16 cellular contexts compared by ENCODE assay signal in the genomic region with DNA sequence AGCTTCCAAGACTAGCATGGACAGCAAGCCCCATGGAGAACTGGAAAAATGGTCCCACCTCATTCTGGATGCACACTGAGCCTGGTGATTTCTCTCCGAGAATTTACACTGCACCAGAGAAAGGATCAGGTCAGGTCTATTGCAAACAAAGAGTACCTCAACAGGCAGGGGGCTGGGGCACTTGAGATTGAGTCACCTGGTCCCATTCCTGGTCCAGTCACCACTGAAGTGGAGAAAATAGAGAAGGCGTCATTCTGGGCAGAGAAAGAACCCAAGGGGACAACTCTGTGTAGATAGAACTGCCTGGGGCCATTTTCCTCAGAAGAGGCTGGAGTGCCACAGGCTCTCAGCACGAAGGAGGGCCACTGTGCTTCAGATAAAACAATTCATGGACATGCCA. TPM values are rescaled to one million over a fixed set of nuclear protein-coding genes. Genes with fewer than 3 reads are reported as not detected.
DNase-seq lines count a peak whose midpoint lies in the region; ATAC-seq, FAIRE-seq and TF ChIP-seq lines count a peak whose summit lies in the region.
"Had no signal": no experiment of that assay in that cellular context is flagged by ENCODE, and none has a peak within 500 bp of the region (broad histone marks: within the 10 kb centered on the region; RNA-seq: fewer than 3 reads in every experiment).

No MANE protein-coding gene starts in this region.

- no peak overlapping the region for H3K4me3 ChIP-seq in HepG2 (replicated peaks in 1 of 3; ENCODE audit: insufficient read depth in 1 of 3, low read depth in 2 of 3, low read length in 3 of 3)
- H3K4me3 ChIP-seq in right lobe of liver, result no peak overlapping the region
- H3K4me3 ChIP-seq in neural progenitor cell, result no peak overlapping the region
- H3K4me3 ChIP-seq: A549, GM12878, GM23248 had no signal

- DNase-seq in HepG2 (ENCODE audit: low spot score) (no peak), right lobe of liver (no peak), chondrocyte (ENCODE audit: low spot score) (peak; percentile 19), neural progenitor cell (ENCODE audit: low spot score) (no peak)
- no peak for DNase-seq in activated naive CD4-positive, alpha-beta T cell treated with anti-CD3 and anti-CD28 coated beads, Interleukin-2, amount 50 U/mL, for 72 hours (ENCODE audit: low spot score in 2 of 2)
- DNase-seq: BE2C; CD8-positive, alpha-beta T cell; COR-L47; DMS153; H7 had no signal

- H2AFZ ChIP-seq in HepG2 (ENCODE audit: low read length), result no peak overlapping the region
- H2AFZ ChIP-seq in neural progenitor cell (replicated peaks), result no peak overlapping the region
- H2AFZ ChIP-seq: GM23248 had no signal

- H3K79me2 ChIP-seq in HepG2 (ENCODE audit: insufficient read depth, low read length) (no peaks in the 10 kb centered on the region), neural progenitor cell (ENCODE audit: low read depth) (no peaks in the 10 kb centered on the region)

- no peaks in the 10 kb centered on the region for H3K9me3 ChIP-seq in HepG2 (ENCODE audit: low read length)
- H3K9me3 ChIP-seq in right lobe of liver, result no peaks in the 10 kb centered on the region
- no peaks in the 10 kb centered on the region for H3K9me3 ChIP-seq in neural progenitor cell (ENCODE audit: low read depth)
- H3K9me3 ChIP-seq: A549, BE2C had no signal

- H3K27ac Mint-ChIP-seq in chondrocyte (ENCODE audit: unreplicated experiment) (no peak overlapping the region), neural progenitor cell (peak overlapping the region; percentile 20)
- no peak overlapping the region for H3K27ac Mint-ChIP-seq in activated naive CD4-positive, alpha-beta T cell treated with anti-CD3 and anti-CD28 coated beads, Interleukin-2, amount 50 U/mL, for 72 hours
- H3K27ac Mint-ChIP-seq: CD8-positive, alpha-beta T cell had no signal

- in situ Hi-C loops in HepG2 (cut with HindIII; ENCODE audit: extremely low pct_ligation_motif_present, low pct_unique_long_range_greater_than_20kb), result no loop called here

- H3K4me2 ChIP-seq in HepG2 (ENCODE audit: low read depth, low read length) (no peak overlapping the region), neural progenitor cell (no peak overlapping the region)
- H3K4me2 ChIP-seq: A549 had no signal

- H3F3A ChIP-seq in neural progenitor cell (ENCODE audit: low read depth), result no peaks in the 10 kb centered on the region

- H3K36me3 Mint-ChIP-seq in chondrocyte (ENCODE audit: low read depth) (peaks cover 5% of the 10 kb centered on the region), neural progenitor cell (peaks cover 32% of the 10 kb centered on the region)
- peaks cover 0 to 7% of the 10 kb centered on the region in 2 donors for H3K36me3 Mint-ChIP-seq in activated naive CD4-positive, alpha-beta T cell treated with anti-CD3 and anti-CD28 coated beads, Interleukin-2, amount 50 U/mL, for 72 hours

- H3K27ac ChIP-seq in HepG2 (ENCODE audit: extremely low read length, insufficient read depth, low read length) (peak overlapping the region; percentile 97), right lobe of liver (no peak overlapping the region), neural progenitor cell (no peak overlapping the region)
- H3K27ac ChIP-seq: A549, GM23248 had no signal

- POLR2A ChIA-PET in HepG2 (lab: Yijun Ruan, JAX), result interaction anchor here (2.4 to 5.2 kb wide), 4 partner anchors 11 to 30 kb away, joined by 9 to 100 read pairs (median 50); no protein-coding TSS in a partner anchor

- intact Hi-C loops in HepG2 (cut with micrococcal nuclease; ENCODE audit: unreplicated experiment), result loop anchor here (5.0 kb wide), 1 partner anchor 37 kb away; the partner anchor contains the start of gene CENPV
- intact Hi-C loops in right lobe of liver (cut with DNase I), result no loop called here

- H3K4me1 Mint-ChIP-seq in chondrocyte (ENCODE audit: low read depth) (no peaks in the 10 kb centered on the region), neural progenitor cell (peaks cover 4% of the 10 kb centered on the region)
- H3K4me1 Mint-ChIP-seq: CD14-positive monocyte had no signal

- H3K36me3 ChIP-seq in HepG2 (replicated peaks in 1 of 2; ENCODE audit: control insufficient read depth in 1 of 2, insufficient read depth in 2 of 2, low read length in 2 of 2), result peaks cover 3 to 11% of the 10 kb centered on the region in 2 experiments; a peak in 3 of 5 replicates
- H3K36me3 ChIP-seq in right lobe of liver, result no peaks in the 10 kb centered on the region
- H3K36me3 ChIP-seq in neural progenitor cell, result no peaks in the 10 kb centered on the region
- H3K36me3 ChIP-seq: BE2C had no signal

- ATAC-seq in HepG2 (no peak), right lobe of liver (no peak), HG03280 (IDR thresholded peaks at IDR 0.05; ENCODE audit: unreplicated experiment) (no peak)
- no peak for ATAC-seq in activated naive CD4-positive, alpha-beta T cell treated with anti-CD3 and anti-CD28 coated beads, Interleukin-2, amount 50 U/mL, for 72 hours
- ATAC-seq: A549; CD8-positive, alpha-beta T cell; GM12878 had no signal

- no peak for FAIRE-seq in HepG2 (lab: Jason Lieb, UNC)
- FAIRE-seq: A549, D721Med, GM12878 had no signal

- H3K27me3 ChIP-seq in HepG2 (ENCODE audit: control insufficient read depth in 1 of 2, insufficient read depth in 2 of 2, low read length in 2 of 2) (no peaks in the 10 kb centered on the region), right lobe of liver (no peaks in the 10 kb centered on the region), neural progenitor cell (no peaks in the 10 kb centered on the region)
- H3K27me3 ChIP-seq: BE2C had no signal

- no peaks in the 10 kb centered on the region for H4K20me1 ChIP-seq in HepG2 (ENCODE audit: insufficient read depth, low read length)
- no peaks in the 10 kb centered on the region for H4K20me1 ChIP-seq in neural progenitor cell (ENCODE audit: low read depth)

- no peak overlapping the region for H3K4me3 Mint-ChIP-seq in chondrocyte (ENCODE audit: unreplicated experiment)
- no peak overlapping the region for H3K4me3 Mint-ChIP-seq in neural progenitor cell
- H3K4me3 Mint-ChIP-seq: CD14-positive monocyte; CD8-positive, alpha-beta T cell had no signal

- CTCF ChIA-PET in HepG2 (lab: Yijun Ruan, JAX; ENCODE audit: low intra/inter-chr PET ratio, low total read pairs), result no interaction called here

- H3K9ac ChIP-seq in HepG2 (ENCODE audit: insufficient read depth, low read depth, low read length), result no peak overlapping the region
- H3K9ac ChIP-seq in neural progenitor cell, result no peak overlapping the region
- H3K9ac ChIP-seq: GM23248 had no signal

- TF ChIP-seq CTCF in HepG2 (CRISPR knock-in tag; IDR thresholded peaks at IDR 0.05) (no peak), right lobe of liver (IDR thresholded peaks at IDR 0.05) (no peak), chondrocyte (IDR thresholded peaks at IDR 0.05) (no peak), neural progenitor cell (IDR thresholded peaks at IDR 0.05) (no peak)

- H3K4me1 ChIP-seq in HepG2 (ENCODE audit: insufficient read depth, low read length) (peaks cover 45% of the 10 kb centered on the region), right lobe of liver (peaks cover 0 to 13% (median 6%) of the 10 kb centered on the region in 4 donors), neural progenitor cell (no peaks in the 10 kb centered on the region)
- H3K4me1 ChIP-seq: BE2C had no signal

- TF ChIP-seq POLR2A in HepG2 (IDR thresholded peaks at IDR 0.05; ENCODE audit: insufficient read depth in 1 of 2, low read depth in 2 of 2, low read length in 2 of 2) (no peak), right lobe of liver (IDR thresholded peaks at IDR 0.05) (no peak)

- 94% methylated on average over 3 of the region's 3 CpGs for WGBS in HepG2 (ENCODE audit: low lambda C conversion rate)
- WGBS in right lobe of liver (ENCODE audit: insufficient coverage, low coverage, low lambda C conversion rate, missing lambda C conversion rate), result no CpG with 5 or more reads among the region's 3 CpGs

- TF ChIP-seq RAD21 in HepG2 (CRISPR knock-in tag; IDR thresholded peaks at IDR 0.05), result no peak

- no TSS peak for BruUV-seq in HepG2 (replicated peaks; lab: Mats Ljungman, UMichigan)

- no peaks in the 10 kb centered on the region for H3K9me3 Mint-ChIP-seq in chondrocyte (ENCODE audit: low read depth)
- peaks cover 11% of the 10 kb centered on the region for H3K9me3 Mint-ChIP-seq in neural progenitor cell
- no peaks in the 10 kb centered on the region for H3K9me3 Mint-ChIP-seq in activated naive CD4-positive, alpha-beta T cell treated with anti-CD3 and anti-CD28 coated beads, Interleukin-2, amount 50 U/mL, for 72 hours
- H3K9me3 Mint-ChIP-seq: CD8-positive, alpha-beta T cell had no signal

- no peaks in the 10 kb centered on the region for H3K27me3 Mint-ChIP-seq in chondrocyte (ENCODE audit: low read depth)
- no peaks in the 10 kb centered on the region for H3K27me3 Mint-ChIP-seq in neural progenitor cell (ENCODE audit: insufficient read depth, low read depth)

- TF ChIP-seq EP300 in HepG2 (IDR thresholded peaks at IDR 0.05; ENCODE audit: low read depth in 2 of 2, low read length in 2 of 2) (no peak), HepG2 (CRISPR knock-in tag; IDR thresholded peaks at IDR 0.05; ENCODE audit: borderline replicate concordance) (no peak)

RNA-seq across cellular contexts. Expression of gene CENPV, which starts 38.4 kb away (rescaled TPM):
- total RNA-seq in HepG2 (2016; rRNA removed; fragmentation: Illumina TruSeq; extraction: Trizol), result 216 and 292 TPM in 2 replicates
- 661 and 704 TPM in 2 replicates for total RNA-seq in HepG2 (2016; cell fraction: cytosol; rRNA removed; fragmentation: Illumina TruSeq; extraction: Trizol; ENCODE audit: low read depth)
- 238 and 290 TPM in 2 replicates for total RNA-seq in HepG2 (2016; cell fraction: insoluble cytoplasmic fraction; rRNA removed; fragmentation: Illumina TruSeq; extraction: Trizol)
- 633 and 641 TPM in 2 replicates for total RNA-seq in HepG2 (2016; cell fraction: membrane; rRNA removed; fragmentation: Illumina TruSeq; extraction: Trizol)
- 133 and 151 TPM in 2 replicates for total RNA-seq in HepG2 (2016; cell fraction: nucleus; rRNA removed; fragmentation: Illumina TruSeq; extraction: Trizol)
- polyA plus RNA-seq in HepG2 (2011; rRNA removed), result 159 and 193 TPM in 2 replicates
- polyA plus RNA-seq in HepG2 (2011; cell fraction: cytosol; rRNA removed), result 149 and 152 TPM in 2 replicates
- 166 and 206 TPM in 2 replicates for polyA plus RNA-seq in HepG2 (2011; cell fraction: nucleus; rRNA removed)
- 145 and 146 TPM in 2 replicates for polyA plus RNA-seq in HepG2 (2012)
- 677 and 732 TPM in 2 replicates for polyA plus RNA-seq in HepG2 (2016; cell fraction: cytosol; fragmentation: Illumina TruSeq; extraction: Trizol; ENCODE audit: low read depth)
- polyA plus RNA-seq in HepG2 (2016; cell fraction: insoluble cytoplasmic fraction; fragmentation: Illumina TruSeq; extraction: Trizol; ENCODE audit: low read depth), result 223 and 226 TPM in 2 replicates
- polyA plus RNA-seq in HepG2 (2016; cell fraction: membrane; fragmentation: Illumina TruSeq; extraction: Trizol; ENCODE audit: low read depth), result 572 and 580 TPM in 2 replicates
- polyA plus RNA-seq in HepG2 (2016; cell fraction: nucleus; fragmentation: Illumina TruSeq; extraction: Trizol; ENCODE audit: insufficient read depth, low read depth), result 273 and 282 TPM in 2 replicates
- polyA minus RNA-seq in HepG2 (2011; rRNA and poly(A)+ RNA removed; ENCODE audit: low replicate concordance), result 85.8 and 95.1 TPM in 2 replicates
- 30.3 and 32.7 TPM in 2 replicates for polyA minus RNA-seq in HepG2 (2011; cell fraction: cytosol; rRNA and poly(A)+ RNA removed)
- polyA minus RNA-seq in HepG2 (2011; cell fraction: nucleus; rRNA and poly(A)+ RNA removed), result 68.9 and 72.5 TPM in 2 replicates
- 10 to 100 TPM; 19.8 to 34.5 (median 24.8) TPM for total RNA-seq in right lobe of liver
- 4.3 to 12.3 TPM (median 10.7 TPM) in 3 replicates for total RNA-seq in chondrocyte
- total RNA-seq in neural progenitor cell (ENCODE audit: low replicate concordance), result 220 and 338 TPM in 2 replicates
- 100 to 1,000 TPM in 1 of 2 donors, 10 to 100 TPM in 1; 78.7 to 115 TPM for total RNA-seq in activated naive CD4-positive, alpha-beta T cell treated with anti-CD3 and anti-CD28 coated beads, Interleukin-2, amount 50 U/mL, for 72 hours
